2 cellular contexts compared by ENCODE assay signal in genomic region chr7:128098629-128099028, GRCh38.
A peak's percentile ranks its signal among the peaks of the same experiment; 100 is the strongest.
TF ChIP-seq lines count a peak whose summit lies in the region.

No MANE protein-coding gene starts in this region.

TF ChIP-seq in HepG2, 621 proteins besides CTCF, POLR2A, EP300 and RAD21 (continued from another document):
- TF ChIP-seq STAT6 (CRISPR knock-in tag; IDR thresholded peaks at IDR 0.05; ENCODE audit: borderline replicate concordance) = no peak

TF ChIP-seq in K562, 482 proteins besides CTCF, POLR2A, EP300 and RAD21:
- TF ChIP-seq PRDM10 (IDR thresholded peaks at IDR 0.05; ENCODE audit: partially characterized antibody) (peak; percentile 52), ZNF740 (CRISPR knock-in tag; IDR thresholded peaks at IDR 0.05) (no peak), ZNF740 (tag; IDR thresholded peaks at IDR 0.05) (peak in 1 of 2 experiments; percentile 70; a peak in 1 of 4 replicates), AFF4 (CRISPR knock-in tag; IDR thresholded peaks at IDR 0.05) (no peak), HOMEZ (CRISPR knock-in tag; IDR thresholded peaks at IDR 0.05) (no peak), IFI16 (CRISPR knock-in tag; IDR thresholded peaks at IDR 0.05) (0 out of 2 replicates have a peak, but pooled peaks have one; percentile 3), ZNF644 (tag; IDR thresholded peaks at IDR 0.05; ENCODE audit: low read depth) (0 out of 2 replicates have a peak, but pooled peaks have one; percentile 22), RCOR1 (IDR thresholded peaks at IDR 0.05; ENCODE audit: borderline replicate concordance in 1 of 2, low read depth in 2 of 2, low read length in 2 of 2) (no peak), NR2C2 (CRISPR knock-in tag; IDR thresholded peaks at IDR 0.05) (no peak), NR2C2 (tag; IDR thresholded peaks at IDR 0.05) (peak; percentile 24; the same call in 1 of the 2 replicates), ADNP (tag; IDR thresholded peaks at IDR 0.05) (no peak), E2F6 (IDR thresholded peaks at IDR 0.05; ENCODE audit: borderline replicate concordance in 1 of 2, extremely low read depth in 1 of 2, insufficient read depth in 1 of 2, insufficient read length in 1 of 2, low read depth in 1 of 2, low read length in 1 of 2, poor library complexity in 1 of 2, severe bottlenecking in 1 of 2) (no peak), ZNF395 (CRISPR knock-in tag; IDR thresholded peaks at IDR 0.05) (0 out of 2 replicates have a peak, but pooled peaks have one; percentile 15)
